ENCODE assay signal across 11 cellular contexts in genomic region chr12:2288001-2288400, GRCh38.
DNase-seq lines count a peak whose midpoint lies in the region; TF ChIP-seq lines count a peak whose summit lies in the region.
"Had no signal": no experiment of that assay in that cellular context is flagged by ENCODE, and none has a peak within 500 bp of the region (broad histone marks: within the 10 kb centered on the region; RNA-seq: fewer than 3 reads in every experiment).

No MANE protein-coding gene starts in this region.

- no peaks in the 10 kb centered on the region for H3K36me3 Mint-ChIP-seq in nephron (ENCODE audit: low read depth)
- H3K36me3 Mint-ChIP-seq in progenitor cell of endocrine pancreas (ENCODE audit: insufficient read depth), result no peaks in the 10 kb centered on the region

- H3K9me3 Mint-ChIP-seq in nephron (no peaks in the 10 kb centered on the region), progenitor cell of endocrine pancreas (ENCODE audit: low read depth) (no peaks in the 10 kb centered on the region)
- H3K9me3 Mint-ChIP-seq: stimulated activated naive CD8-positive, alpha-beta T cell treated with anti-CD3 and anti-CD28 coated beads, Interleukin-15, amount 100 ng/mL, for 72 hours; T-helper 1 cell treated with Interleukin-12 subunit alpha and Interleukin-12 subunit beta and Interleukin-4 antibody, amounts not matched to agents 30 μg/mL and 1 μg/mL, for 36 hours had no signal

- DNase-seq in EL (peak; percentile 75), NCI-H2227 treated with DMSO at 0.1 percent for 48 hours (lab: John Stamatoyannopoulos, UW) (peak; percentile 63), fibroblast of gingiva (ENCODE audit: low read depth) (peak; percentile 51), amniotic stem cell (lab: John Stamatoyannopoulos, UW) (no peak), progenitor cell of endocrine pancreas (ENCODE audit: low spot score, unreplicated experiment) (no peak), SHP77 (lab: John Stamatoyannopoulos, UW) (no peak)
- no peak for DNase-seq in NK-92 treated with Interleukin-12 subunit alpha and Interleukin-12 subunit beta, amount 100 ng/mL, for 24 hours (lab: John Stamatoyannopoulos, UW)
- DNase-seq: foreskin keratinocyte; stimulated activated naive CD8-positive, alpha-beta T cell treated with anti-CD3 and anti-CD28 coated beads, Interleukin-15, amount 100 ng/mL, for 72 hours had no signal

- H3K27me3 Mint-ChIP-seq in nephron (ENCODE audit: low read depth), result peaks cover 10% of the 10 kb centered on the region
- peaks cover 28% of the 10 kb centered on the region for H3K27me3 Mint-ChIP-seq in progenitor cell of endocrine pancreas

- H3K27ac Mint-ChIP-seq in nephron (peak overlapping the region; percentile 76 to 100 (median 77)), progenitor cell of endocrine pancreas (no peak overlapping the region)
- H3K27ac Mint-ChIP-seq: T-helper 1 cell treated with Interleukin-12 subunit alpha and Interleukin-12 subunit beta and Interleukin-4 antibody, amounts not matched to agents 30 μg/mL and 1 μg/mL, for 36 hours had no signal

- TF ChIP-seq CTCF in nephron (IDR thresholded peaks at IDR 0.05; ENCODE audit: unreplicated experiment in 3 of 3) (no peak), progenitor cell of endocrine pancreas (IDR thresholded peaks at IDR 0.05; ENCODE audit: unreplicated experiment) (no peak)

- H3K4me3 Mint-ChIP-seq in nephron (peak overlapping the region in 1 of 3 experiments; percentile 63), progenitor cell of endocrine pancreas (ENCODE audit: low read depth) (no peak overlapping the region)
- H3K4me3 Mint-ChIP-seq: stimulated activated naive CD8-positive, alpha-beta T cell treated with anti-CD3 and anti-CD28 coated beads, Interleukin-15, amount 100 ng/mL, for 72 hours; T-helper 1 cell treated with Interleukin-12 subunit alpha and Interleukin-12 subunit beta and Interleukin-4 antibody, amounts not matched to agents 30 μg/mL and 1 μg/mL, for 36 hours had no signal

- H3K4me1 Mint-ChIP-seq in nephron (peaks cover 68% of the 10 kb centered on the region), progenitor cell of endocrine pancreas (ENCODE audit: low read depth) (peaks cover 1% of the 10 kb centered on the region)

Comparison
In these comparisons a context has a peak if more than half of its experiments do, and no peak if none do; other contexts are left out.
1. DNase-seq: peak in EL (single experiment), NCI-H2227 treated with DMSO at 0.1 percent for 48 hours (single experiment) and fibroblast of gingiva (single experiment); none in NK-92 treated with Interleukin-12 subunit alpha and Interleukin-12 subunit beta, amount 100 ng/mL, for 24 hours (single experiment), amniotic stem cell (single experiment), progenitor cell of endocrine pancreas (single experiment) and SHP77 (0 of 2).